In the genomic region with DNA sequence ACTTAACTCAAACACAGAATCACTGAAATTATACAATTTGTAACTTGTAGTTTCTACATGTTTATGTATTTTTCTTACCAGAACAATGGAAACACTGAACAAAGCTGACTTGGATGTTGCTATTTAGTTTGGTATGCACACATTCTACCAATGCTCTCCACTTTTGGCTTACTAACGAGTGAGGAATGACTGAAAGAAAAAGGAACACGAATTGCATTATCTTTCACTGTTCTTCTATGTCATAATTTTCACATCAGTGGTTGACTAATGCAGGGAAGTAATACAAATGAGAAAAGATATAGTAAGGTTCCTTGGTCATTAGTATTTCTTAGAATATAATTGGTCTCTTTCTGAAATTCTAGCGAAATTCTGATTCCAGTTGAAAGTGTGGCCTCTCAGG, we compare ENCODE assay signal across 1 cellular context.
TF ChIP-seq lines count a peak whose summit lies in the region.

No MANE protein-coding gene starts in this region.

TF ChIP-seq in IMR-90, 13 proteins besides CTCF, POLR2A, EP300 and RAD21:
- no peak for TF ChIP-seq MXI1 (IDR thresholded peaks at IDR 0.05; ENCODE audit: borderline replicate concordance, low read depth, low read length)
- TF ChIP-seq RFX5 (IDR thresholded peaks at IDR 0.05; ENCODE audit: low read depth, low read length): no peak
- no peak for TF ChIP-seq BHLHE40 (IDR thresholded peaks at IDR 0.05; ENCODE audit: low read depth, low read length)
- TF ChIP-seq CEBPB (IDR thresholded peaks at IDR 0.05; ENCODE audit: low read depth, low read length): peak; percentile 69; the same call in 1 of the 2 replicates
